11 cellular contexts compared by ENCODE assay signal in the genomic region with DNA sequence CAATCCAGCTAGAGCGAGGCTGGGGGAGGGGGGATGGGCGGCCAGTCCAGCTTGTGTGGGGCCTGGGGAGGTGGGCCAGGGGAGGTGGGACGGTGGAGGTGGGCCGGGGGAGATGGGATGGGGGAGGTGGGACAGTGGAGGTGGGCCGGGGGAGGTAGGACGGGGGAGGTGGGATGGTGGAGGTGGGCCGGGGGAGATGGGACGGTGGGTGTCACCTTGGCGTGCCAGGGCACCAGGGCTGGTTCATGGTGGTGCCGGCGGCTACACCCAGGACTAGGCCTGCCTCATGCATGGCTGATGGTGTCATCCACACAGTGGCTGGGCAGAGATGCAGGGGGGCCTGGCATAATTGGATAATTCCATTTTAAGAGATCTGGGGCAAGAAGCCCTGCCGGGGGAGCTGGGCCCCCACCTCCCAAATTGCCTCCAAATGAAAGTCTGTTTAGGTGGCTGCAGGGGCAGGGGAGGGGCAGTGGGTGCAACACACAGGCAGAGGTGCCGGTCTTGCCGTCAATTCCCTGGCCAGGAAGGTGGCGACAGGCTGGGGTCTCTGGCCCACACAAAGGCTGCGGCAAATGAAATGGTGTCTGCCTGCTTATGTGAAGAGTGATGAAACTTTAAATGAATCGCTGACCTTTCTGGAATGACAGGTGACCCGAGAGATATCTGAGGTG.
"Had no signal": no experiment of that assay in that cellular context is flagged by ENCODE, and none has a peak within 500 bp of the region (broad histone marks: within the 10 kb centered on the region; RNA-seq: fewer than 3 reads in every experiment).

No MANE protein-coding gene starts in this region.

- DNase-seq: activated CD4-positive, CD25-positive, alpha-beta regulatory T cell; activated gamma-delta T cell treated with Interleukin-2 at 50 U/mL for 16 hours; activated T-cell treated with anti-CD3 and anti-CD28 coated beads, Interleukin-2, amount 50 U/mL, for 4 hours; SK-N-SH; stimulated activated CD4-positive, alpha-beta T cell treated with anti-CD3 and anti-CD28 coated beads, Interleukin-4, amount 100 ng/mL, for 1 hour; stimulated activated CD8-positive, alpha-beta memory T cell treated with anti-CD3 and anti-CD28 coated beads, Interleukin-4, amount 100 ng/mL, for 48 hours; uterus had no signal

- H3K9ac ChIP-seq: SK-N-SH had no signal

- ATAC-seq: activated T-cell treated with anti-CD3 and anti-CD28 coated beads, Interleukin-2, amount 50 U/mL, for 4 hours; left lobe of liver had no signal

- H3K4me2 ChIP-seq: SK-N-SH had no signal

- H3K36me3 ChIP-seq: ascending aorta, esophagus muscularis mucosa, thoracic aorta, uterus had no signal

- H3K27ac ChIP-seq: ascending aorta, esophagus muscularis mucosa, thoracic aorta, uterus had no signal

- H3K4me1 ChIP-seq: ascending aorta, uterus had no signal

- H3K9me3 ChIP-seq: ascending aorta, esophagus muscularis mucosa, SK-N-SH, thoracic aorta, uterus had no signal

- H3K4me3 ChIP-seq: ascending aorta, esophagus muscularis mucosa, thoracic aorta, uterus had no signal

- H3K27me3 ChIP-seq: ascending aorta, uterus had no signal
